In the genomic region with DNA sequence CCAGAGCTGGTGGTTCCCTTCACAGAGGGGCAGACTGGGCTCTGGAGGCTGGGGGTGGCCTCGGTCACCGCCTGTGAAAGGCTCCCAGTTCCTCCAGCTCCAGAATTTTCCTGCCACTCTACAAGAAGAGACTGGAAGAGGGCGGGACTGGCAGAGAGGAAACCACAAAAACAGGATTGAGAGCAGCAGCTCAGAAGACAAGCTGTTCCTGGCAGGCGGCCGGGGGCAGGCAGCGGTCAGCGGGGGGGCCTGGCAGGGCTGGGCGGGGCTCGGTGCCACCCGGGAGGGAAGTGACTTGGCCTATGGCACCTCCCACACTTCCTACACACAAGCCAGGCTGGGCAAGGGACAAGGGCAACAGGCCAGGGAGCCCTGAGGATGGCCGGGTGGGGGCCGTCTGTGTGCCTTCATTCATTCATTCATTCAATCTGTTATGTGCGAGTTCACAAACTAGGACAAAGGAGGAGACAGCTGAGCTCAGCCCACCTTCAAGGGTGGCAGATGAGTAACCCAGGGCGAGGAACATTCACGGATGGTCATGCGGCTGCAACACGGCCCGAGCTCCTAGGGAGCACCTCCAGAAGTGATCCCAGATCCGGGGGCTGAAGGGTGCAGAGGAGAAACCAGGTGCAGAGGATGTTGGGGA, we compare ENCODE assay signal across 7 cellular contexts. TPM values are rescaled to one million over a fixed set of nuclear protein-coding genes. Genes with fewer than 3 reads are reported as not detected.
A peak's percentile ranks its signal among the peaks of the same experiment; 100 is the strongest.
DNase-seq lines count a peak whose midpoint lies in the region; ATAC-seq lines count a peak whose summit lies in the region.

No MANE protein-coding gene starts in this region.

- peaks cover 29% of the 10 kb centered on the region for H3K4me1 ChIP-seq in effector memory CD4-positive, alpha-beta T cell (ENCODE audit: control insufficient read depth, insufficient read depth, low read length, poor library complexity, severe bottlenecking)

- H3K4me3 ChIP-seq in effector memory CD4-positive, alpha-beta T cell (ENCODE audit: insufficient read depth, low read depth, low read length, poor library complexity, severe bottlenecking): peak overlapping the region; percentile 36

- DNase-seq in GDM1 (lab: John Stamatoyannopoulos, UW) (peak; percentile 81), NCI-H146 treated with DMSO at 0.1 percent for 48 hours (lab: John Stamatoyannopoulos, UW; ENCODE audit: unreplicated experiment) (peak; percentile 11), UCSD-AML1 (lab: John Stamatoyannopoulos, UW; ENCODE audit: unreplicated experiment) (peak; percentile 91), medulla oblongata (ENCODE audit: extremely low spot score) (peak; percentile 96)
- peak in 1 of 3 donors; percentile 45 for DNase-seq in effector memory CD4-positive, alpha-beta T cell

- H3K36me3 ChIP-seq in effector memory CD4-positive, alpha-beta T cell (ENCODE audit: control insufficient read depth, insufficient read depth, low read length): no peaks in the 10 kb centered on the region

- H3K27me3 ChIP-seq in effector memory CD4-positive, alpha-beta T cell (replicated peaks; ENCODE audit: control insufficient read depth, insufficient read depth, low read length, poor library complexity, severe bottlenecking): no peaks in the 10 kb centered on the region

- peak overlapping the region; percentile 53 for H3K27ac ChIP-seq in effector memory CD4-positive, alpha-beta T cell (ENCODE audit: insufficient read depth, low read length, poor library complexity, severe bottlenecking)
- H3K27ac ChIP-seq in temporal lobe (ENCODE audit: low read depth, low read length): peak overlapping the region; percentile 98

- H3K9me3 ChIP-seq in effector memory CD4-positive, alpha-beta T cell (ENCODE audit: control insufficient read depth, low read length): no peaks in the 10 kb centered on the region

- ATAC-seq in HG03521 (IDR thresholded peaks at IDR 0.05; ENCODE audit: unreplicated experiment): no peak

RNA-seq across cellular contexts. Expression of a gene that starts 16.9 kb away (rescaled TPM):
- total RNA-seq in temporal lobe: 56.5 TPM

RNA-seq across cellular contexts. Expression of a gene that starts 18.6 kb away (rescaled TPM):
- total RNA-seq in temporal lobe: 13.0 TPM
